In genomic region chr2:28356095-28356911, GRCh38 we compare ENCODE assay signal across 8 cellular contexts. TPM values are rescaled to one million over a fixed set of nuclear protein-coding genes. Genes with fewer than 3 reads are reported as not detected.
DNase-seq lines count a peak whose midpoint lies in the region; TF ChIP-seq lines count a peak whose summit lies in the region.

No MANE protein-coding gene starts in this region.

- no peak overlapping the region for H3K4me3 Mint-ChIP-seq in T-helper 2 cell treated with Interferon-gamma antibody and Interleukin-4, amounts not matched to agents 5 μg/mL and 100 μg/mL, for 36 hours

- no peak for TF ChIP-seq POLR2A in adrenal gland (IDR thresholded peaks at IDR 0.05)

- no peaks in the 10 kb centered on the region for H3K36me3 ChIP-seq in adrenal gland (replicated peaks in 1 of 2)

- no peak overlapping the region for H3K27ac Mint-ChIP-seq in T-helper 2 cell treated with Interferon-gamma antibody and Interleukin-4, amounts not matched to agents 5 μg/mL and 100 μg/mL, for 36 hours

- intact Hi-C loops in adrenal gland (cut with DNase I): no loop called here
- intact Hi-C loops in cardiac septum (cut with DNase I): loop anchor here (1.0 kb wide), 1 partner anchor 22 kb away; no protein-coding TSS in a partner anchor
- intact Hi-C loops in posterior vena cava (cut with DNase I): no loop called here

- peaks cover 32% of the 10 kb centered on the region for H3K4me1 Mint-ChIP-seq in T-helper 2 cell treated with Interferon-gamma antibody and Interleukin-4, amounts not matched to agents 5 μg/mL and 100 μg/mL, for 36 hours (ENCODE audit: low read depth)

- no peak overlapping the region for H3K4me3 ChIP-seq in adrenal gland

- H3K9me3 Mint-ChIP-seq in T-helper 2 cell treated with Interferon-gamma antibody and Interleukin-4, amounts not matched to agents 5 μg/mL and 100 μg/mL, for 36 hours: no peaks in the 10 kb centered on the region

- WGBS in adrenal gland, 4 donors: 0 to 36% (median 30%) methylated on average over 2 to 17 of the region's 17 CpGs

- TF ChIP-seq CTCF in C4-2B (conservative IDR thresholded peaks at IDR 0.05) (no peak), adrenal gland (IDR thresholded peaks at IDR 0.05) (no peak)

- H3K36me3 Mint-ChIP-seq in T-helper 2 cell treated with Interferon-gamma antibody and Interleukin-4, amounts not matched to agents 5 μg/mL and 100 μg/mL, for 36 hours (ENCODE audit: low read depth): no peaks in the 10 kb centered on the region

- H3K4me1 ChIP-seq in adrenal gland (replicated peaks in 1 of 2): peaks cover 14 to 23% of the 10 kb centered on the region in 2 donors

- H3K27me3 ChIP-seq in adrenal gland: no peaks in the 10 kb centered on the region

- peak; percentile 64 for DNase-seq in KBM-7
- DNase-seq in adrenal gland: peak; percentile 94 to 97 (median 96)
- peak; percentile 91 for DNase-seq in cardiac septum (ENCODE audit: low spot score)
- peak; percentile 98 for DNase-seq in posterior vena cava (ENCODE audit: low spot score)
- no peak for DNase-seq in NCI-H2107 treated with DMSO at 0.1 percent for 48 hours (lab: John Stamatoyannopoulos, UW; ENCODE audit: unreplicated experiment)
- DNase-seq in activated CD8-positive, alpha-beta memory T cell treated with anti-CD3 and anti-CD28 coated beads, Interleukin-2, amount 50 U/mL, for 4 hours: no peak
- no peak for DNase-seq in T-helper 2 cell treated with Interferon-gamma antibody and Interleukin-4, amounts not matched to agents 5 μg/mL and 100 μg/mL, for 36 hours (ENCODE audit: low spot score)

- H3K27ac ChIP-seq in C4-2B: peak overlapping the region; percentile 69
- H3K27ac ChIP-seq in adrenal gland: peak overlapping the region; percentile 53 to 87 (median 69)

- H3K9me3 ChIP-seq in adrenal gland (replicated peaks in 1 of 3): no peaks in the 10 kb centered on the region

- in situ Hi-C loops in KBM-7 (cut with MboI; ENCODE audit: low pct_unique_long_range_greater_than_20kb, low sequenced_read_pairs): no loop called here

- H3K27me3 Mint-ChIP-seq in T-helper 2 cell treated with Interferon-gamma antibody and Interleukin-4, amounts not matched to agents 5 μg/mL and 100 μg/mL, for 36 hours (ENCODE audit: low read depth): no peaks in the 10 kb centered on the region

RNA-seq across cellular contexts. Expression of gene FOSL2, which starts 36.4 kb away (rescaled TPM):
- 100 to 1,000 TPM; 392 to 760 (median 431) TPM for total RNA-seq in adrenal gland
- polyA plus RNA-seq in adrenal gland: 100 to 1,000 TPM in 1 of 3 donors, 10 to 100 TPM in 2; 83.3 to 143 (median 92.8) TPM
- total RNA-seq in cardiac septum: 65.4 TPM
- total RNA-seq in posterior vena cava: 100 to 1,000 TPM; 105 to 141 TPM

Comparison
In these comparisons a context has a peak if more than half of its experiments do, and no peak if none do; other contexts are left out.
1. DNase-seq: peak in KBM-7 (single experiment), adrenal gland (7 of 7), cardiac septum (single experiment) and posterior vena cava (single experiment); none in NCI-H2107 treated with DMSO at 0.1 percent for 48 hours (single experiment), activated CD8-positive, alpha-beta memory T cell treated with anti-CD3 and anti-CD28 coated beads, Interleukin-2, amount 50 U/mL, for 4 hours (single experiment) and T-helper 2 cell treated with Interferon-gamma antibody and Interleukin-4, amounts not matched to agents 5 μg/mL and 100 μg/mL, for 36 hours (single experiment).